Comparison of ENCODE assay signal across 1 cellular context in genomic region chr16:85037721-85038120, GRCh38.
TF ChIP-seq lines count a peak whose summit lies in the region.

No MANE protein-coding gene starts in this region.

TF ChIP-seq in HCT116, 20 proteins besides CTCF, POLR2A, EP300 and RAD21:
- no peak for TF ChIP-seq ZFX (IDR thresholded peaks at IDR 0.05)
TF ChIP-seq in HCT116: peak in this region for 0.
